ENCODE assay signal across 22 cellular contexts in genomic region chr9:88544245-88544644, GRCh38. TPM values are rescaled to one million over a fixed set of nuclear protein-coding genes. Genes with fewer than 3 reads are reported as not detected.
A peak's percentile ranks its signal among the peaks of the same experiment; 100 is the strongest.
DNase-seq lines count a peak whose midpoint lies in the region; ATAC-seq, FAIRE-seq and TF ChIP-seq lines count a peak whose summit lies in the region.
"Had no signal": no experiment of that assay in that cellular context is flagged by ENCODE, and none has a peak within 500 bp of the region (broad histone marks: within the 10 kb centered on the region; RNA-seq: fewer than 3 reads in every experiment).

No MANE protein-coding gene starts in this region.

- H3K4me3 ChIP-seq in BE2C (ENCODE audit: low read depth, low read length) = no peak overlapping the region
- H3K4me3 ChIP-seq: coronary artery, gastrocnemius medialis, ovary, sigmoid colon had no signal

- H3K9me3 ChIP-seq in BE2C = no peaks in the 10 kb centered on the region
- H3K9me3 ChIP-seq: gastrocnemius medialis, ovary, sigmoid colon had no signal

- peaks cover 7% of the 10 kb centered on the region for H3K4me1 Mint-ChIP-seq in Calu3 (ENCODE audit: low read depth, unreplicated experiment)
- H3K4me1 Mint-ChIP-seq: activated naive CD4-positive, alpha-beta T cell treated with anti-CD3 and anti-CD28 coated beads, Interleukin-2, amount 50 U/mL, for 24 hours; CD8-positive, alpha-beta memory T cell had no signal

- DNase-seq in Calu3 = peak; percentile 54
- DNase-seq in LoVo (ENCODE audit: low spot score) = peak; percentile 32
- DNase-seq in SK-MEL-5 (ENCODE audit: low read depth, low spot score) = peak; percentile 9
- peak in 1 of 2 donors; percentile 14 for DNase-seq in left colon
- DNase-seq in D721Med (ENCODE audit: insufficient read length, low spot score) = no peak
- DNase-seq in BE2C = no peak
- DNase-seq in NCI-H1048 (lab: John Stamatoyannopoulos, UW) = no peak
- DNase-seq: activated CD4-positive, CD25-positive, alpha-beta regulatory T cell; activated CD8-positive, alpha-beta T cell treated with anti-CD3 and anti-CD28 coated beads, Interleukin-2, amount 10 ng/mL, durations not matched to agents 7 days and 5 days; activated T-cell treated with anti-CD3 and anti-CD28 coated beads, Interleukin-2, amount 50 U/mL, for 4 hours; CD8-positive, alpha-beta memory T cell; gastrocnemius medialis; NCI-H1436; ovary; sigmoid colon; stimulated activated naive CD4-positive, alpha-beta T cell treated with Interleukin-2 at 50 U/mL for 16 hours; T-helper 2 cell had no signal

- in situ Hi-C loops in SK-MEL-5 (cut with HindIII; ENCODE audit: low pct_unique_long_range_greater_than_20kb, low sequenced_read_pairs) = no loop called here

- H3K27ac Mint-ChIP-seq in Calu3 (ENCODE audit: unreplicated experiment) = no peak overlapping the region
- H3K27ac Mint-ChIP-seq: activated CD8-positive, alpha-beta T cell treated with anti-CD3 and anti-CD28 coated beads, Interleukin-2, amount 10 ng/mL, durations not matched to agents 7 days and 5 days; activated naive CD4-positive, alpha-beta T cell treated with anti-CD3 and anti-CD28 coated beads, Interleukin-2, amount 50 U/mL, for 24 hours; CD8-positive, alpha-beta memory T cell; type B pancreatic cell had no signal

- intact Hi-C loops in Calu3 (cut with micrococcal nuclease; ENCODE audit: unreplicated experiment) = no loop called here
- intact Hi-C loops in left colon (cut with DNase I, micrococcal nuclease) = no loop called here

- H3K4me1 ChIP-seq in BE2C = no peaks in the 10 kb centered on the region
- H3K4me1 ChIP-seq: gastrocnemius medialis, sigmoid colon had no signal

- H3K27me3 Mint-ChIP-seq in Calu3 (ENCODE audit: unreplicated experiment) = no peaks in the 10 kb centered on the region
- H3K27me3 Mint-ChIP-seq: type B pancreatic cell had no signal

- FAIRE-seq in D721Med (lab: Jason Lieb, UNC) = no peak

- H3K9me3 Mint-ChIP-seq in Calu3 (ENCODE audit: low read depth, unreplicated experiment) = peaks cover 2% of the 10 kb centered on the region
- H3K9me3 Mint-ChIP-seq: activated naive CD4-positive, alpha-beta T cell treated with anti-CD3 and anti-CD28 coated beads, Interleukin-2, amount 50 U/mL, for 24 hours had no signal

- no peaks in the 10 kb centered on the region for H3K36me3 ChIP-seq in BE2C
- H3K36me3 ChIP-seq: gastrocnemius medialis, ovary, sigmoid colon had no signal

- no peak for TF ChIP-seq CTCF in Calu3 (IDR thresholded peaks at IDR 0.05; ENCODE audit: unreplicated experiment)
- no peak for TF ChIP-seq CTCF in D721Med (IDR thresholded peaks at IDR 0.05; ENCODE audit: insufficient read depth, missing control alignments)
- no peak for TF ChIP-seq CTCF in BE2C (IDR thresholded peaks at IDR 0.05; ENCODE audit: low read depth, low read length)

- CTCF ChIA-PET in Calu3 (lab: Charles Lee) = no interaction called here

- H3K27me3 ChIP-seq in BE2C = no peaks in the 10 kb centered on the region
- H3K27me3 ChIP-seq: gastrocnemius medialis, ovary, sigmoid colon had no signal

- no TSS peak for BruUV-seq in Calu3 (replicated peaks; lab: Mats Ljungman, UMichigan)

- H3K4me3 Mint-ChIP-seq in Calu3 (ENCODE audit: low read depth, unreplicated experiment) = no peak overlapping the region
- H3K4me3 Mint-ChIP-seq: activated CD8-positive, alpha-beta T cell treated with anti-CD3 and anti-CD28 coated beads, Interleukin-2, amount 10 ng/mL, durations not matched to agents 7 days and 5 days; activated naive CD4-positive, alpha-beta T cell treated with anti-CD3 and anti-CD28 coated beads, Interleukin-2, amount 50 U/mL, for 24 hours; activated T-cell treated with anti-CD3 and anti-CD28 coated beads, Interleukin-2, amount 50 U/mL, for 4 hours; CD8-positive, alpha-beta memory T cell; type B pancreatic cell had no signal

- peaks cover 4% of the 10 kb centered on the region for H3K36me3 Mint-ChIP-seq in Calu3 (ENCODE audit: insufficient read depth, unreplicated experiment)
- H3K36me3 Mint-ChIP-seq: CD8-positive, alpha-beta memory T cell; type B pancreatic cell had no signal

- ATAC-seq in left colon (peak; percentile 41), GM21825 (IDR thresholded peaks at IDR 0.05; ENCODE audit: unreplicated experiment) (no peak)
- ATAC-seq: activated CD8-positive, alpha-beta T cell treated with anti-CD3 and anti-CD28 coated beads, Interleukin-2, amount 10 ng/mL, durations not matched to agents 7 days and 5 days; activated T-cell treated with anti-CD3 and anti-CD28 coated beads, Interleukin-2, amount 50 U/mL, for 4 hours; gastrocnemius medialis had no signal

RNA-seq across cellular contexts. Expression of gene NXNL2, which starts 9.3 kb away (rescaled TPM):
- total RNA-seq in Calu3 (2022) (1.4 TPM in 2 replicates), left colon (not detected)
- not detected in 2 replicates for total RNA-seq in SK-MEL-5 (2014; rRNA removed; shearing (Covaris generic))
- polyA plus RNA-seq in SK-MEL-5 (2015; cell fraction: cytosol; rRNA removed) = not detected in 2 replicates
- not detected in 2 replicates for polyA plus RNA-seq in SK-MEL-5 (2015; cell fraction: nucleus; rRNA removed)
- polyA plus RNA-seq in BE2C (2012; ENCODE audit: insufficient read depth, insufficient read length, low read depth) = 0.43 TPM
- total RNA-seq: activated CD8-positive, alpha-beta T cell treated with anti-CD3 and anti-CD28 coated beads, Interleukin-2, amount 10 ng/mL, durations not matched to agents 7 days and 5 days; activated T-cell treated with anti-CD3 and anti-CD28 coated beads, Interleukin-2, amount 50 U/mL, for 4 hours; CD8-positive, alpha-beta memory T cell; gastrocnemius medialis; H4 had no signal
- polyA plus RNA-seq: CD8-positive, alpha-beta memory T cell had no signal

Comparison
In these comparisons a context has a peak if more than half of its experiments do, and no peak if none do; other contexts are left out.
1. DNase-seq: peak in Calu3 (single experiment), LoVo (single experiment) and SK-MEL-5 (single experiment); none in D721Med (single experiment), BE2C (single experiment) and NCI-H1048 (single experiment).